In the genomic region with DNA sequence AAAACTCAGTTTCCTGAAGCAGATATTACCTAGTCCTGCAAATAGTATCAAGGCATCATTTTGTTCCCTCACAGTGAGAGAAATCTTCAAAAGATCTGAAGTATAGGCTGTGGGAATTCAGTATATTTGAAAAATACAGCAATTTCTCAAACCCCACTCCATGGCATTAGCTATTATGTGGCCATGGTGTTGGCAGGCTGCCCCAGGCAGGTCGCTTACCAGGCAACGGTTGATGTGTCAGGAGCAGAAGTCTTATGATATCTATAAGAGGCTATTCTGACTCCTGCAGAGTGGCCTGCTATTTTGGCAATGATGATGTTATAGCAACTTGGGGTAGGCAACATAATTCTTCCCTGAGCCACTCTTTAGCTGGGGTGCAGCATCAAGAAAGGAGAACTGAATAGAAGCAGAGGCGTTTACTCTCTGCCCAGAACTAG, we compare ENCODE assay signal across 1 cellular context.
TF ChIP-seq lines count a peak whose summit lies in the region.

No MANE protein-coding gene starts in this region.

TF ChIP-seq in SK-N-SH, 30 proteins besides CTCF, POLR2A, EP300 and RAD21 (continued from another document):
- TF ChIP-seq, protein P1, sequence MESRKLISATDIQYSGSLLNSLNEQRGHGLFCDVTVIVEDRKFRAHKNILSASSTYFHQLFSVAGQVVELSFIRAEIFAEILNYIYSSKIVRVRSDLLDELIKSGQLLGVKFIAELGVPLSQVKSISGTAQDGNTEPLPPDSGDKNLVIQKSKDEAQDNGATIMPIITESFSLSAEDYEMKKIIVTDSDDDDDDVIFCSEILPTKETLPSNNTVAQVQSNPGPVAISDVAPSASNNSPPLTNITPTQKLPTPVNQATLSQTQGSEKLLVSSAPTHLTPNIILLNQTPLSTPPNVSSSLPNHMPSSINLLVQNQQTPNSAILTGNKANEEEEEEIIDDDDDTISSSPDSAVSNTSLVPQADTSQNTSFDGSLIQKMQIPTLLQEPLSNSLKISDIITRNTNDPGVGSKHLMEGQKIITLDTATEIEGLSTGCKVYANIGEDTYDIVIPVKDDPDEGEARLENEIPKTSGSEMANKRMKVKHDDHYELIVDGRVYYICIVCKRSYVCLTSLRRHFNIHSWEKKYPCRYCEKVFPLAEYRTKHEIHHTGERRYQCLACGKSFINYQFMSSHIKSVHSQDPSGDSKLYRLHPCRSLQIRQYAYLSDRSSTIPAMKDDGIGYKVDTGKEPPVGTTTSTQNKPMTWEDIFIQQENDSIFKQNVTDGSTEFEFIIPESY (IDR thresholded peaks at IDR 0.05; ENCODE audit: borderline replicate concordance, low read depth) = no peak
- TF ChIP-seq MEF2A (IDR thresholded peaks at IDR 0.05; ENCODE audit: borderline replicate concordance, low read depth) (no peak), SMC3 (IDR thresholded peaks at IDR 0.05; ENCODE audit: low read depth, low read length) (no peak), TAF1 (IDR thresholded peaks at IDR 0.05; ENCODE audit: borderline replicate concordance, low read depth, low read length) (no peak)
